Comparison of ENCODE assay signal across 8 cellular contexts in the genomic region with DNA sequence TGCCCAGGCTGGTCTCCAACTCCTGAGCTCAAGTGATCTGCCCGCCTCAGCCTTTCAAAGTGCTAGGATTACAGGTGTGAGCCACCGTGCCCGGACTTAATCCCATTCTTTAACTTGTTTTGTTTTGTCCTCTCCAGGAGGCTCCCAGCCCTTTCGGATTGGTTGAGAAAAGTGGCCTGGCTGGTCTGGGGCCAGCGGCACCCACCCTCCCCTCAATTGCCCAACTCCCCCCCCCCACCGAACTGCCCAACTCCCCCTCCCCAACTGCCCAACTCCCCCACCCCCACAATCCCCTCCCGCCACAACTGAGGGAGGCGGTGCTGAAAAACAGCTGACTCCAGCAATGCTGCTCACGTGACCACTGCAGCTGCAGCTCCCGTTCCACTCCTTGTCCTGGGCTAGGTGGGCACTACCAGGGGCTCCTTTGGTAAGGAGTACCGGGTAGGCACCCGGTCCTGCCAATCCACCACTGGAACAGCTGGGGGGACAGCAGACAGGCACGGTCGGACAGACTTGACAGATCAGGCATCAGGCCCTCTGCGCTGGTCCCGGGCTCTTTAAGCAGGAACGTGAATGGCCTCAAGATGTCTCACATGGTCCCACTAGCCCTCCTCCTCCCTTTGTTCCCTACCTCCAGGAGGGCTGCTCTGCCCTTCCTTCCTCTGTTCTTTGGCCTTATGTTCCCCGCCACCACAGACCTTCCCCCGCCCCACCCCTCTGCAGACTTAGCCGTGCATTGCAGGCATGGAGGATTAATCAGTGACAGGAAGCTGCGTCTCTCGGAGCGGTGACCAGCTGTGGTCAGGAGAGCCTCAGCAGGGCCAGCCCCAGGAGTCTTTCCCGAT. TPM values are rescaled to one million over a fixed set of nuclear protein-coding genes. Genes with fewer than 3 reads are reported as not detected.
DNase-seq lines count a peak whose midpoint lies in the region; ATAC-seq lines count a peak whose summit lies in the region.

TCN2 (plus strand) TSS at position 720 of the 845 bp plus-strand sequence. CDS start 158 bp downstream, outside the sequence.

- H3K9ac ChIP-seq in BLaER1 (peak within 1 kb of the TSS; percentile 76), mesendoderm (ENCODE audit: low read length) (peak within 1 kb of the TSS; percentile 80)

- H3K4me3 ChIP-seq in BLaER1 (peak within 1 kb of the TSS; percentile 68), mesendoderm (ENCODE audit: low read length) (peak within 1 kb of the TSS; percentile 40)

- H3K4me2 ChIP-seq in BLaER1 (peak within 1 kb of the TSS; percentile 95), mesendoderm (ENCODE audit: low read length) (peak within 1 kb of the TSS; percentile 71)

- no peaks in the 10 kb centered on the region for H3K9me3 ChIP-seq in BLaER1

- peak within 1 kb of the TSS; percentile 89 for H3K56ac ChIP-seq in mesendoderm (ENCODE audit: low read length)

- peak within 1 kb of the TSS; percentile 88 for H3K18ac ChIP-seq in mesendoderm (ENCODE audit: low read length)

- peak within 1 kb of the TSS; percentile 75 for H3K27ac ChIP-seq in BLaER1
- H3K27ac ChIP-seq in epithelial cell of prostate: peak within 1 kb of the TSS; percentile 41
- H3K27ac ChIP-seq in mesendoderm (ENCODE audit: low read depth, low read length): peak within 1 kb of the TSS; percentile 91

- peak; percentile 59 for ATAC-seq in GM21423 (IDR thresholded peaks at IDR 0.05; ENCODE audit: unreplicated experiment)
- peak; percentile 71 to 73 for ATAC-seq in stimulated activated naive B cell treated with anti-CD40 and anti-IgM and Interleukin-4, amounts not matched to agents 10 μg/mL and 1 μg/mL and 100 μg/mL, for 72 hours (replicated peaks)

- no peaks in the 10 kb centered on the region for H3K79me2 ChIP-seq in mesendoderm (ENCODE audit: control insufficient read depth, insufficient read depth, low read length)

- no peaks in the 10 kb centered on the region for H3K27me3 ChIP-seq in BLaER1
- H3K27me3 ChIP-seq in mesendoderm (ENCODE audit: insufficient read depth, low read length, poor library complexity): no peaks in the 10 kb centered on the region

- H3K27me3 Mint-ChIP-seq in stimulated activated naive B cell treated with anti-CD40 and anti-IgM and Interleukin-4, amounts not matched to agents 10 μg/mL and 1 μg/mL and 100 μg/mL, for 72 hours: peaks cover 12 to 20% of the 10 kb centered on the region in 2 donors

- H3K36me3 ChIP-seq in BLaER1 (no peaks in the 10 kb centered on the region), mesendoderm (ENCODE audit: control insufficient read depth, insufficient read depth, low read length) (no peaks in the 10 kb centered on the region)

- peak within 1 kb of the TSS; percentile 70 for H3K27ac Mint-ChIP-seq in stimulated activated naive B cell treated with anti-CD40 and anti-IgM and Interleukin-4, amounts not matched to agents 10 μg/mL and 1 μg/mL and 100 μg/mL, for 72 hours

- no peaks in the 10 kb centered on the region for H3K36me3 Mint-ChIP-seq in stimulated activated naive B cell treated with anti-CD40 and anti-IgM and Interleukin-4, amounts not matched to agents 10 μg/mL and 1 μg/mL and 100 μg/mL, for 72 hours

- no peak within 1 kb of the TSS for H2BK15ac ChIP-seq in mesendoderm (replicated peaks; ENCODE audit: low read depth)

- no peaks in the 10 kb centered on the region for H3K9me3 Mint-ChIP-seq in stimulated activated naive B cell treated with anti-CD40 and anti-IgM and Interleukin-4, amounts not matched to agents 10 μg/mL and 1 μg/mL and 100 μg/mL, for 72 hours

- H3K79me1 ChIP-seq in mesendoderm (ENCODE audit: low read length): no peaks in the 10 kb centered on the region

- no peak within 1 kb of the TSS for H4K8ac ChIP-seq in mesendoderm (ENCODE audit: low read depth, low read length)

- WGBS in mesendoderm (ENCODE audit: extremely low coverage, insufficient coverage, low lambda C conversion rate): no CpG with 5 or more reads among the region's 24 CpGs

- H2BK5ac ChIP-seq in mesendoderm (ENCODE audit: low read length): peak within 1 kb of the TSS; percentile 68

- peak within 1 kb of the TSS; percentile 80 for H2BK120ac ChIP-seq in mesendoderm (ENCODE audit: low read depth, low read length)

- DNase-seq in NCI-H2107 treated with DMSO at 0.1 percent for 48 hours (lab: John Stamatoyannopoulos, UW; ENCODE audit: unreplicated experiment) (peak; percentile 16), epithelial cell of prostate (ENCODE audit: low read depth, low spot score) (no peak), mesendoderm (peak; percentile 97), KG1 (lab: John Stamatoyannopoulos, UW) (no peak)
- DNase-seq in activated CD4-positive, alpha-beta T cell treated with anti-CD3 and anti-CD28 coated beads, Interleukin-2, amount 50 U/mL, for 1 hour: peak; percentile 9
- no peak for DNase-seq in stimulated activated naive B cell treated with anti-CD40 and anti-IgM and Interleukin-4, amounts not matched to agents 10 μg/mL and 1 μg/mL and 100 μg/mL, for 72 hours

- H3K23ac ChIP-seq in mesendoderm (ENCODE audit: low read length): no peak within 1 kb of the TSS

- H3K4me1 ChIP-seq in BLaER1 (peaks cover 59% of the 10 kb centered on the region), mesendoderm (ENCODE audit: control insufficient read depth, low read depth, low read length) (peaks cover 4% of the 10 kb centered on the region)

- peaks cover 28 to 46% of the 10 kb centered on the region in 2 donors for H3K4me1 Mint-ChIP-seq in stimulated activated naive B cell treated with anti-CD40 and anti-IgM and Interleukin-4, amounts not matched to agents 10 μg/mL and 1 μg/mL and 100 μg/mL, for 72 hours

- no peaks in the 10 kb centered on the region for H4K20me1 ChIP-seq in BLaER1

- no peak within 1 kb of the TSS for H2AK5ac ChIP-seq in mesendoderm (ENCODE audit: low read length)

- H3K4me3 Mint-ChIP-seq in stimulated activated naive B cell treated with anti-CD40 and anti-IgM and Interleukin-4, amounts not matched to agents 10 μg/mL and 1 μg/mL and 100 μg/mL, for 72 hours: peak within 1 kb of the TSS; percentile 86 to 87

- H3K4ac ChIP-seq in mesendoderm (ENCODE audit: low read depth, low read length): peak within 1 kb of the TSS; percentile 93

- H4K5ac ChIP-seq in mesendoderm (ENCODE audit: low read length): no peak within 1 kb of the TSS

RNA-seq across cellular contexts. Expression of gene TCN2, which starts in this region (rescaled TPM):
- polyA plus RNA-seq in mesendoderm (2013, experiment 1 of 2): 14.8 TPM
- 15.2 TPM for polyA plus RNA-seq in mesendoderm (2013, experiment 2 of 2)

Comparison
In these comparisons a context has a peak if more than half of its experiments do, and no peak if none do; other contexts are left out.
1. H3K27ac ChIP-seq: peak in every context shown above with its lines; median percentile 91 in mesendoderm; 75 in BLaER1; 41 in epithelial cell of prostate.
2. DNase-seq: peak in NCI-H2107 treated with DMSO at 0.1 percent for 48 hours (single experiment), activated CD4-positive, alpha-beta T cell treated with anti-CD3 and anti-CD28 coated beads, Interleukin-2, amount 50 U/mL, for 1 hour (single experiment) and mesendoderm (single experiment); none in epithelial cell of prostate (single experiment), stimulated activated naive B cell treated with anti-CD40 and anti-IgM and Interleukin-4, amounts not matched to agents 10 μg/mL and 1 μg/mL and 100 μg/mL, for 72 hours (single experiment) and KG1 (single experiment).